In genomic region chr7:26417911-26418413, GRCh38 we compare ENCODE assay signal across 1 cellular context.
TF ChIP-seq lines count a peak whose summit lies in the region.

No MANE protein-coding gene starts in this region.

TF ChIP-seq in GM23338, 12 proteins besides CTCF, POLR2A, EP300 and RAD21 (continued from another document):
- no peak for TF ChIP-seq ZNF462 (CRISPR knock-in tag; IDR thresholded peaks at IDR 0.05)
- no peak for TF ChIP-seq ZNF114 (CRISPR knock-in tag; IDR thresholded peaks at IDR 0.05)
- TF ChIP-seq EZH2 (IDR thresholded peaks at IDR 0.05; ENCODE audit: low read depth, unreplicated experiment) = no peak
- TF ChIP-seq POLR2AphosphoS5 (IDR thresholded peaks at IDR 0.05; ENCODE audit: low read depth) = no peak
